In the genomic region with DNA sequence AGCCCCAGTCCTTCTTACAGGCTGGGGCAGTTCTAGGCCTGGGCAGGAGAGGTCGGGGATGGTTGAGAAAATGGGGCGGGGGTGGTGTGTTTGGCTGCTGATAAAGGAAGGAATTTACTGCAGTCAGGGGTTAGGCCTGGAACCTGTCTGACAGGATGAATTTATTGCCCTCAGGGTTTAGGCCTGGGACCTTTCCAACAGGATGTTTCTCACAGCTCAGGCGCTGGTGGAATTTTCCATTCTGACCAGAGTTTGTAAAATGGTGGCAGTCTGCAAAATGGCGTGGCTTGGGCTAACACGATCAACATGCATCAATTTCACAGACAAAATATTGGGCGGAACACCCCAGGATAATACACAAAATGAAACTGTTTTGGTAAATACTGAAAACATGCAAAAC, we compare ENCODE assay signal across 13 cellular contexts.
A peak's percentile ranks its signal among the peaks of the same experiment; 100 is the strongest.
DNase-seq lines count a peak whose midpoint lies in the region; ATAC-seq and TF ChIP-seq lines count a peak whose summit lies in the region.
"Had no signal": no experiment of that assay in that cellular context is flagged by ENCODE, and none has a peak within 500 bp of the region (broad histone marks: within the 10 kb centered on the region; RNA-seq: fewer than 3 reads in every experiment).

No MANE protein-coding gene starts in this region.

- no peaks in the 10 kb centered on the region for H3K9me3 ChIP-seq in osteoblast (ENCODE audit: low read depth, low read length)

- no peaks in the 10 kb centered on the region for H4K20me1 ChIP-seq in osteoblast (ENCODE audit: insufficient read depth, low read length)

- no peaks in the 10 kb centered on the region for H3K4me1 ChIP-seq in osteoblast (ENCODE audit: insufficient read depth, low read length)
- H3K4me1 ChIP-seq: heart left ventricle had no signal

- H3K4me2 ChIP-seq in osteoblast (ENCODE audit: insufficient read depth, low read length): no peak overlapping the region

- no peaks in the 10 kb centered on the region for H3K27me3 ChIP-seq in osteoblast (ENCODE audit: insufficient read depth, low read length)
- H3K27me3 ChIP-seq: heart left ventricle had no signal

- H3K4me3 ChIP-seq in epithelial cell of esophagus (ENCODE audit: low read length) (no peak overlapping the region), osteoblast (ENCODE audit: insufficient read depth, low read length) (no peak overlapping the region)
- H3K4me3 ChIP-seq: heart left ventricle had no signal

- no peak overlapping the region for H2AFZ ChIP-seq in osteoblast (ENCODE audit: low read length)

- DNase-seq in ELF-1 (ENCODE audit: low read depth, low spot score) (peak; percentile 98), OCI-M2 (lab: John Stamatoyannopoulos, UW; ENCODE audit: unreplicated experiment) (peak; percentile 36), epithelial cell of esophagus (ENCODE audit: low read depth) (peak; percentile 85), myocyte (ENCODE audit: low read depth) (peak; percentile 17), activated gamma-delta T cell treated with Interleukin-2 at 50 U/mL for 16 hours (no peak), osteoblast (ENCODE audit: insufficient read length, low spot score, missing footprints) (no peak), NCI-H2081 (lab: John Stamatoyannopoulos, UW) (no peak)
- DNase-seq: heart left ventricle; midbrain; posterior cingulate gyrus; stimulated activated CD4-positive, alpha-beta T cell treated with anti-CD3 and anti-CD28 coated beads, Interleukin-1b, Interleukin-23, amount 100 ng/mL, for 48 hours had no signal

- H3K27ac ChIP-seq in osteoblast (ENCODE audit: low read depth, low read length): no peak overlapping the region
- H3K27ac ChIP-seq: heart left ventricle had no signal

- no peaks in the 10 kb centered on the region for H3K36me3 ChIP-seq in osteoblast (ENCODE audit: insufficient read depth, low read length)
- H3K36me3 ChIP-seq: heart left ventricle had no signal

- TF ChIP-seq CTCF in epithelial cell of esophagus (IDR thresholded peaks at IDR 0.05; ENCODE audit: insufficient read depth, low read depth, low read length, missing control alignments) (no peak), osteoblast (IDR thresholded peaks at IDR 0.05; ENCODE audit: extremely low read depth, low read depth, low read length) (no peak)

- ATAC-seq in HG02588 (IDR thresholded peaks at IDR 0.05; ENCODE audit: unreplicated experiment): no peak
- ATAC-seq: heart left ventricle; stimulated activated effector memory CD8-positive, alpha-beta T cell treated with anti-CD3 and anti-CD28 coated beads, Interleukin-12 subunit alpha, Interleukin-12 subunit beta, amount 100 ng/mL, for 72 hours had no signal

- H3K79me2 ChIP-seq in osteoblast (ENCODE audit: insufficient read depth, low read length): peaks cover 5% of the 10 kb centered on the region

Comparison
In these comparisons a context has a peak if more than half of its experiments do, and no peak if none do; other contexts are left out.
1. DNase-seq: peak in ELF-1 (single experiment), OCI-M2 (single experiment), epithelial cell of esophagus (single experiment) and myocyte (single experiment); none in activated gamma-delta T cell treated with Interleukin-2 at 50 U/mL for 16 hours (single experiment), osteoblast (single experiment) and NCI-H2081 (0 of 2).